In genomic region chr1:67097305-67097704, GRCh38 we compare ENCODE assay signal across 32 cellular contexts. TPM values are rescaled to one million over a fixed set of nuclear protein-coding genes. Genes with fewer than 3 reads are reported as not detected.
A peak's percentile ranks its signal among the peaks of the same experiment; 100 is the strongest.
DNase-seq lines count a peak whose midpoint lies in the region; ATAC-seq, FAIRE-seq and TF ChIP-seq lines count a peak whose summit lies in the region.
"Had no signal": no experiment of that assay in that cellular context is flagged by ENCODE, and none has a peak within 500 bp of the region (broad histone marks: within the 10 kb centered on the region; RNA-seq: fewer than 3 reads in every experiment).

No MANE protein-coding gene starts in this region.

- H3K79me1 ChIP-seq in mesenchymal stem cell (replicated peaks; ENCODE audit: low read length, poor library complexity, severe bottlenecking), result no peaks in the 10 kb centered on the region

- no peak overlapping the region for H3K9ac ChIP-seq in HepG2 (ENCODE audit: insufficient read depth, low read depth, low read length)
- no peak overlapping the region for H3K9ac ChIP-seq in K562 (ENCODE audit: insufficient read depth in 1 of 2, low read depth in 2 of 2, low read length in 2 of 2)
- H3K9ac ChIP-seq in mesenchymal stem cell (ENCODE audit: low read length), result no peak overlapping the region
- H3K9ac ChIP-seq: parathyroid adenoma had no signal

- TF ChIP-seq POLR2A in HepG2 (IDR thresholded peaks at IDR 0.05; ENCODE audit: insufficient read depth in 1 of 2, low read depth in 2 of 2, low read length in 2 of 2), result no peak
- TF ChIP-seq POLR2A in right lobe of liver (IDR thresholded peaks at IDR 0.05), result no peak
- no peak for TF ChIP-seq POLR2A in K562 (conservative IDR thresholded peaks at IDR 0.05)
- no peak for TF ChIP-seq POLR2A in lower leg skin (IDR thresholded peaks at IDR 0.05)

- no peak overlapping the region for H2BK5ac ChIP-seq in mesenchymal stem cell (ENCODE audit: low read depth, low read length, poor library complexity, severe bottlenecking)

- no peak overlapping the region for H2AFZ ChIP-seq in HepG2 (ENCODE audit: low read length)
- peak overlapping the region; percentile 42 for H2AFZ ChIP-seq in K562 (ENCODE audit: low read depth, low read length)
- peak overlapping the region; percentile 42 for H2AFZ ChIP-seq in mesenchymal stem cell (ENCODE audit: low read depth, low read length)
- H2AFZ ChIP-seq: parathyroid adenoma had no signal

- ATAC-seq in HepG2, result no peak
- no peak for ATAC-seq in right lobe of liver
- no peak for ATAC-seq in K562
- ATAC-seq: left colon; natural killer cell; stimulated activated naive CD8-positive, alpha-beta T cell treated with anti-CD3 and anti-CD28 coated beads, Interleukin-15, amount 100 ng/mL, for 72 hours had no signal

- FAIRE-seq in HepG2 (lab: Jason Lieb, UNC) (no peak), K562 (lab: Jason Lieb, UNC) (no peak)
- FAIRE-seq: astrocyte, endothelial cell of umbilical vein, GM18507 had no signal

- no peak overlapping the region for H2AK5ac ChIP-seq in mesenchymal stem cell (ENCODE audit: low read length, severe bottlenecking)

- DNase-seq in HepG2 (ENCODE audit: low spot score), result peak; percentile 13
- no peak for DNase-seq in right lobe of liver
- no peak for DNase-seq in K562 (ENCODE audit: extremely low read depth in 1 of 4, low spot score in 3 of 4)
- DNase-seq in mesenchymal stem cell, result no peak
- no peak for DNase-seq in lower leg skin (ENCODE audit: low spot score in 2 of 2)
- DNase-seq in tibial artery, result no peak
- no peak for DNase-seq in NOMO-1 treated with dmso at 0.1 percent for 144 hours (lab: John Stamatoyannopoulos, UW; ENCODE audit: unreplicated experiment)
- DNase-seq in SIG-M5 (lab: John Stamatoyannopoulos, UW), result no peak
- DNase-seq: activated B cell treated with CpG ODN at 0.5 μM for 24 hours; activated CD4-positive, alpha-beta memory T cell treated with anti-CD3 and anti-CD28 coated beads for 36 hours; activated CD8-positive, alpha-beta memory T cell treated with anti-CD3 and anti-CD28 coated beads, Interleukin-2, amount 50 U/mL, for 48 hours; AML-193; CD4-positive, alpha-beta memory T cell; GF-D8; glutamatergic neuron; Karpas-422; left colon; natural killer cell; NCI-H1694; NCI-H69; spleen; stimulated activated naive CD8-positive, alpha-beta T cell treated with anti-CD3 and anti-CD28 coated beads, Interleukin-15, amount 100 ng/mL, for 72 hours; T-helper 9 cell had no signal

- no peak for TF ChIP-seq EP300 in HepG2 (IDR thresholded peaks at IDR 0.05; ENCODE audit: low read depth in 2 of 2, low read length in 2 of 2)
- no peak for TF ChIP-seq EP300 in HepG2 (CRISPR knock-in tag; IDR thresholded peaks at IDR 0.05; ENCODE audit: borderline replicate concordance)
- no peak for TF ChIP-seq EP300 in K562 (IDR thresholded peaks at IDR 0.05; ENCODE audit: low read length)

- H3K4me2 ChIP-seq in HepG2 (ENCODE audit: low read depth, low read length) (no peak overlapping the region), K562 (ENCODE audit: insufficient read depth, low read length) (no peak overlapping the region), mesenchymal stem cell (ENCODE audit: low read length, poor library complexity, severe bottlenecking) (no peak overlapping the region)

- no peak overlapping the region for H4K91ac ChIP-seq in mesenchymal stem cell (ENCODE audit: low read length)

- H3K4me3 ChIP-seq in HepG2 (replicated peaks in 1 of 3; ENCODE audit: insufficient read depth in 1 of 3, low read depth in 2 of 3, low read length in 3 of 3) (no peak overlapping the region), right lobe of liver (no peak overlapping the region), K562 (no peak overlapping the region), mesenchymal stem cell (ENCODE audit: insufficient read depth in 1 of 2, low read depth in 1 of 2, low read length in 2 of 2) (no peak overlapping the region), lower leg skin (ENCODE audit: low read depth, poor library complexity, severe bottlenecking) (no peak overlapping the region), tibial artery (no peak overlapping the region)
- H3K4me3 ChIP-seq: right atrium auricular region, spleen, tibial nerve had no signal

- no peak overlapping the region for H4K8ac ChIP-seq in mesenchymal stem cell (ENCODE audit: low read length)

- H2BK15ac ChIP-seq in mesenchymal stem cell (ENCODE audit: low read depth, poor library complexity, severe bottlenecking), result no peak overlapping the region

- H3K4me1 ChIP-seq in HepG2 (ENCODE audit: insufficient read depth, low read length), result no peaks in the 10 kb centered on the region
- no peaks in the 10 kb centered on the region for H3K4me1 ChIP-seq in right lobe of liver
- peaks cover 0 to 12% of the 10 kb centered on the region in 2 experiments; a peak in 2 of 5 replicates for H3K4me1 ChIP-seq in K562 (replicated peaks in 1 of 2; ENCODE audit: control insufficient read depth in 2 of 2, insufficient read depth in 2 of 2, low read length in 2 of 2)
- H3K4me1 ChIP-seq in mesenchymal stem cell (ENCODE audit: control insufficient read depth, insufficient read depth, low read depth, low read length), result peaks cover 3% of the 10 kb centered on the region
- peaks cover 0 to 13% (median 3%) of the 10 kb centered on the region in 4 donors for H3K4me1 ChIP-seq in tibial artery
- H3K4me1 ChIP-seq: parathyroid adenoma, right atrium auricular region, spleen, tibial nerve had no signal

- H3K23ac ChIP-seq in mesenchymal stem cell (ENCODE audit: low read length in 2 of 2), result no peak overlapping the region

- POLR2A ChIA-PET in HepG2 (lab: Yijun Ruan, JAX) (no interaction called here), K562 (lab: Yijun Ruan, JAX) (no interaction called here)

- H2BK12ac ChIP-seq in mesenchymal stem cell (ENCODE audit: low read length in 2 of 2), result no peak overlapping the region

- no TSS peak for BruUV-seq in HepG2 (replicated peaks; lab: Mats Ljungman, UMichigan)
- BruUV-seq in K562 (replicated peaks; lab: Mats Ljungman, UMichigan), result no TSS peak

- H3K4ac ChIP-seq in mesenchymal stem cell (ENCODE audit: low read depth in 1 of 2, low read length in 2 of 2), result no peak overlapping the region

- TF ChIP-seq CTCF in HepG2 (CRISPR knock-in tag; IDR thresholded peaks at IDR 0.05) (no peak), right lobe of liver (IDR thresholded peaks at IDR 0.05) (no peak), K562 (IDR thresholded peaks at IDR 0.05 in 2 of 3, conservative IDR thresholded peaks at IDR 0.05 in 1 of 3; ENCODE audit: insufficient read depth in 2 of 3, low read depth in 1 of 3, low read length in 3 of 3) (no peak), lower leg skin (IDR thresholded peaks at IDR 0.05) (no peak), tibial artery (IDR thresholded peaks at IDR 0.05) (no peak)

- in situ Hi-C loops in HepG2 (cut with HindIII; ENCODE audit: extremely low pct_ligation_motif_present, low pct_unique_long_range_greater_than_20kb), result no loop called here
- in situ Hi-C loops in K562 (cut with MboI), result no loop called here

- H3K9me1 ChIP-seq in K562 (ENCODE audit: control insufficient read depth, insufficient read depth, low read length), result no peaks in the 10 kb centered on the region

- H3K27me3 ChIP-seq in HepG2 (ENCODE audit: control insufficient read depth in 1 of 2, insufficient read depth in 2 of 2, low read length in 2 of 2), result no peaks in the 10 kb centered on the region
- H3K27me3 ChIP-seq in right lobe of liver, result no peaks in the 10 kb centered on the region
- H3K27me3 ChIP-seq in K562 (ENCODE audit: control insufficient read depth in 2 of 2, insufficient read depth in 2 of 2, low read length in 2 of 2), result no peaks in the 10 kb centered on the region
- no peaks in the 10 kb centered on the region for H3K27me3 ChIP-seq in mesenchymal stem cell (ENCODE audit: control insufficient read depth in 1 of 2, insufficient read depth in 1 of 2, low read length in 2 of 2)
- no peaks in the 10 kb centered on the region for H3K27me3 ChIP-seq in tibial artery
- H3K27me3 ChIP-seq: right atrium auricular region, tibial nerve had no signal

- no peak overlapping the region for H3K14ac ChIP-seq in mesenchymal stem cell (ENCODE audit: low read length in 2 of 2)

- H3K79me2 ChIP-seq in HepG2 (ENCODE audit: insufficient read depth, low read length), result no peaks in the 10 kb centered on the region
- H3K79me2 ChIP-seq in K562 (ENCODE audit: control insufficient read depth, insufficient read depth, low read length), result no peaks in the 10 kb centered on the region
- H3K79me2 ChIP-seq: parathyroid adenoma had no signal

- H4K20me1 ChIP-seq in HepG2 (ENCODE audit: insufficient read depth, low read length), result no peaks in the 10 kb centered on the region
- no peaks in the 10 kb centered on the region for H4K20me1 ChIP-seq in K562 (replicated peaks; ENCODE audit: control insufficient read depth, insufficient read depth, low read length)

- H3K18ac ChIP-seq in mesenchymal stem cell (ENCODE audit: low read depth in 1 of 2, low read length in 2 of 2), result no peak overlapping the region

- CTCF ChIA-PET in HepG2 (lab: Yijun Ruan, JAX; ENCODE audit: low intra/inter-chr PET ratio, low total read pairs) (no interaction called here), K562 (lab: Yijun Ruan, JAX; ENCODE audit: low intra/inter-chr PET ratio) (no interaction called here)

- H3K36me3 ChIP-seq in HepG2 (replicated peaks in 1 of 2; ENCODE audit: control insufficient read depth in 1 of 2, insufficient read depth in 2 of 2, low read length in 2 of 2) (no peaks in the 10 kb centered on the region), right lobe of liver (no peaks in the 10 kb centered on the region), K562 (ENCODE audit: control insufficient read depth, insufficient read depth, low read length) (no peaks in the 10 kb centered on the region), mesenchymal stem cell (ENCODE audit: control insufficient read depth in 1 of 2, insufficient read depth in 2 of 2, low read depth in 1 of 2, low read length in 2 of 2) (no peaks in the 10 kb centered on the region), tibial artery (no peaks in the 10 kb centered on the region)
- H3K36me3 ChIP-seq: right atrium auricular region, spleen, tibial nerve had no signal

- intact Hi-C loops in HepG2 (cut with micrococcal nuclease; ENCODE audit: unreplicated experiment), result no loop called here
- intact Hi-C loops in right lobe of liver (cut with DNase I), result no loop called here
- intact Hi-C loops in K562 (cut with micrococcal nuclease), result no loop called here
- intact Hi-C loops in lower leg skin (cut with DNase I; ENCODE audit: low total_unique reads), result no loop called here
- intact Hi-C loops in tibial artery (cut with DNase I; ENCODE audit: low total_unique reads), result no loop called here

- H2BK120ac ChIP-seq in mesenchymal stem cell (ENCODE audit: low read depth, low read length), result no peak overlapping the region

- H3K9me3 ChIP-seq in HepG2 (ENCODE audit: low read length) (no peaks in the 10 kb centered on the region), right lobe of liver (peaks cover 0 to 3% (median 0%) of the 10 kb centered on the region in 4 donors), K562 (replicated peaks; ENCODE audit: control insufficient read depth, insufficient read depth, low read depth, low read length) (no peaks in the 10 kb centered on the region), mesenchymal stem cell (ENCODE audit: control insufficient read depth, low read length) (no peaks in the 10 kb centered on the region), tibial artery (no peaks in the 10 kb centered on the region)
- H3K9me3 ChIP-seq: right atrium auricular region, spleen, tibial nerve had no signal

- no peak for TF ChIP-seq RAD21 in HepG2 (CRISPR knock-in tag; IDR thresholded peaks at IDR 0.05)
- TF ChIP-seq RAD21 in K562 (CRISPR knock-in tag; conservative IDR thresholded peaks at IDR 0.05 in 1 of 2, IDR thresholded peaks at IDR 0.05 in 1 of 2), result no peak

- no peak overlapping the region for H3K27ac ChIP-seq in HepG2 (ENCODE audit: extremely low read length, insufficient read depth, low read length)
- no peak overlapping the region for H3K27ac ChIP-seq in right lobe of liver
- no peak overlapping the region for H3K27ac ChIP-seq in K562 (ENCODE audit: extremely low read depth, low read depth, low read length)
- no peak overlapping the region for H3K27ac ChIP-seq in mesenchymal stem cell (ENCODE audit: low read length, poor library complexity, severe bottlenecking)
- H3K27ac ChIP-seq in tibial artery, result no peak overlapping the region
- H3K27ac ChIP-seq: parathyroid adenoma, right atrium auricular region, RWPE1, spleen, tibial nerve had no signal

RNA-seq across cellular contexts. Expression of gene C1orf141, which starts 37.5 kb away (rescaled TPM):
- total RNA-seq in HepG2 (2016; rRNA removed; fragmentation: Illumina TruSeq; extraction: Trizol) (not detected in 2 replicates), right lobe of liver (not detected), K562 (2014; rRNA removed) (not detected in 2 replicates), K562 (2014; rRNA removed; fragmentation: Illumina TruSeq; extraction: Trizol) (not detected in 2 replicates), K562 (2015; rRNA removed; fragmentation: Illumina TruSeq; extraction: Trizol) (not detected in 2 replicates), K562 (2021) (0.18 TPM in 1 of 2 replicates, not detected in the other), lower leg skin (not detected)
- total RNA-seq in HepG2 (2016; cell fraction: cytosol; rRNA removed; fragmentation: Illumina TruSeq; extraction: Trizol; ENCODE audit: low read depth), result not detected in 2 replicates
- not detected in 2 replicates for total RNA-seq in HepG2 (2016; cell fraction: insoluble cytoplasmic fraction; rRNA removed; fragmentation: Illumina TruSeq; extraction: Trizol)
- not detected in 2 replicates for total RNA-seq in HepG2 (2016; cell fraction: membrane; rRNA removed; fragmentation: Illumina TruSeq; extraction: Trizol)
- not detected in 2 replicates for total RNA-seq in HepG2 (2016; cell fraction: nucleus; rRNA removed; fragmentation: Illumina TruSeq; extraction: Trizol)
- polyA plus RNA-seq in HepG2 (2011; rRNA removed) (not detected in 2 replicates), K562 (2011; rRNA removed) (not detected in 2 replicates), K562 (2014; fragmentation: Illumina TruSeq; extraction: Trizol) (not detected in 2 replicates), K562 (2014; fragmentation: Nextera tagmentation; extraction: Ambion mirVana) (not detected), K562 (2014; rRNA removed) (not detected in 2 replicates)
- not detected in 2 replicates for polyA plus RNA-seq in HepG2 (2011; cell fraction: cytosol; rRNA removed)
- not detected in 2 replicates for polyA plus RNA-seq in HepG2 (2011; cell fraction: nucleus; rRNA removed)
- polyA plus RNA-seq in HepG2 (2012), result not detected in 2 replicates
- polyA plus RNA-seq in HepG2 (2016; cell fraction: cytosol; fragmentation: Illumina TruSeq; extraction: Trizol; ENCODE audit: low read depth), result not detected in 2 replicates
- not detected in 2 replicates for polyA plus RNA-seq in HepG2 (2016; cell fraction: insoluble cytoplasmic fraction; fragmentation: Illumina TruSeq; extraction: Trizol; ENCODE audit: low read depth)
- not detected in 2 replicates for polyA plus RNA-seq in HepG2 (2016; cell fraction: membrane; fragmentation: Illumina TruSeq; extraction: Trizol; ENCODE audit: low read depth)
- polyA plus RNA-seq in HepG2 (2016; cell fraction: nucleus; fragmentation: Illumina TruSeq; extraction: Trizol; ENCODE audit: insufficient read depth, low read depth), result not detected in 2 replicates
- polyA minus RNA-seq in HepG2 (2011; rRNA and poly(A)+ RNA removed; ENCODE audit: low replicate concordance), result not detected in 2 replicates
- polyA minus RNA-seq in HepG2 (2011; cell fraction: cytosol; rRNA and poly(A)+ RNA removed), result not detected in 2 replicates
- not detected in 2 replicates for polyA minus RNA-seq in HepG2 (2011; cell fraction: nucleus; rRNA and poly(A)+ RNA removed)
- total RNA-seq in K562 (2011; cell fraction: chromatin; rRNA removed; ENCODE audit: low replicate concordance), result not detected in 2 replicates
- not detected in 2 replicates for total RNA-seq in K562 (2011; cell fraction: nucleolus; rRNA removed)
- not detected in 2 replicates for total RNA-seq in K562 (2011; cell fraction: nucleoplasm; rRNA removed)
- polyA plus RNA-seq in K562 (2011; cell fraction: cytosol; rRNA removed), result not detected in 2 replicates
- polyA plus RNA-seq in K562 (2011; cell fraction: nucleus; rRNA removed), result not detected in 2 replicates
- polyA plus RNA-seq in K562 (2012), result not detected in 2 replicates
- polyA minus RNA-seq in K562 (2011; rRNA and poly(A)+ RNA removed), result not detected in 2 replicates
- polyA minus RNA-seq in K562 (2011; cell fraction: cytosol; rRNA and poly(A)+ RNA removed), result not detected in 2 replicates
- not detected in 2 replicates for polyA minus RNA-seq in K562 (2011; cell fraction: nucleus; rRNA and poly(A)+ RNA removed)
- not detected for polyA plus RNA-seq in mesenchymal stem cell (2013, experiment 1 of 2)
- not detected for polyA plus RNA-seq in mesenchymal stem cell (2013, experiment 2 of 2)
- total RNA-seq: A172; activated B cell treated with CpG ODN at 0.5 μM for 24 hours; astrocyte; CD4-positive, alpha-beta memory T cell; dermis microvascular lymphatic vessel endothelial cell; endothelial cell of umbilical vein; left colon; natural killer cell; right atrium auricular region; spleen; tibial nerve had no signal
- polyA plus RNA-seq: CD4-positive, alpha-beta memory T cell; endothelial cell of umbilical vein; spleen had no signal

RNA-seq across cellular contexts. Expression of gene SLC35D1, which starts 43.4 kb away (rescaled TPM):
- total RNA-seq in HepG2 (2016; rRNA removed; fragmentation: Illumina TruSeq; extraction: Trizol), result 30.6 and 41.5 TPM in 2 replicates
- total RNA-seq in HepG2 (2016; cell fraction: cytosol; rRNA removed; fragmentation: Illumina TruSeq; extraction: Trizol; ENCODE audit: low read depth), result 2.9 and 3.0 TPM in 2 replicates
- total RNA-seq in HepG2 (2016; cell fraction: insoluble cytoplasmic fraction; rRNA removed; fragmentation: Illumina TruSeq; extraction: Trizol), result 29.9 and 41.4 TPM in 2 replicates
- total RNA-seq in HepG2 (2016; cell fraction: membrane; rRNA removed; fragmentation: Illumina TruSeq; extraction: Trizol), result 13.4 and 16.1 TPM in 2 replicates
- total RNA-seq in HepG2 (2016; cell fraction: nucleus; rRNA removed; fragmentation: Illumina TruSeq; extraction: Trizol), result 48.7 and 57.0 TPM in 2 replicates
- 10.1 and 12.4 TPM in 2 replicates for polyA plus RNA-seq in HepG2 (2011; rRNA removed)
- 7.3 and 12.6 TPM in 2 replicates for polyA plus RNA-seq in HepG2 (2011; cell fraction: cytosol; rRNA removed)
- polyA plus RNA-seq in HepG2 (2011; cell fraction: nucleus; rRNA removed), result 8.6 and 11.3 TPM in 2 replicates
- 9.1 and 11.5 TPM in 2 replicates for polyA plus RNA-seq in HepG2 (2012)
- 1.6 and 1.7 TPM in 2 replicates for polyA plus RNA-seq in HepG2 (2016; cell fraction: cytosol; fragmentation: Illumina TruSeq; extraction: Trizol; ENCODE audit: low read depth)
- polyA plus RNA-seq in HepG2 (2016; cell fraction: insoluble cytoplasmic fraction; fragmentation: Illumina TruSeq; extraction: Trizol; ENCODE audit: low read depth), result 18.8 and 18.9 TPM in 2 replicates
- polyA plus RNA-seq in HepG2 (2016; cell fraction: membrane; fragmentation: Illumina TruSeq; extraction: Trizol; ENCODE audit: low read depth), result 5.4 and 5.9 TPM in 2 replicates
- polyA plus RNA-seq in HepG2 (2016; cell fraction: nucleus; fragmentation: Illumina TruSeq; extraction: Trizol; ENCODE audit: insufficient read depth, low read depth), result 33.7 and 34.0 TPM in 2 replicates
- 13.8 and 25.4 TPM in 2 replicates for polyA minus RNA-seq in HepG2 (2011; rRNA and poly(A)+ RNA removed; ENCODE audit: low replicate concordance)
- polyA minus RNA-seq in HepG2 (2011; cell fraction: cytosol; rRNA and poly(A)+ RNA removed), result 16.4 and 16.8 TPM in 2 replicates
- 35.3 and 36.4 TPM in 2 replicates for polyA minus RNA-seq in HepG2 (2011; cell fraction: nucleus; rRNA and poly(A)+ RNA removed)
- 10 to 100 TPM; 36.9 to 70.7 (median 52.0) TPM for total RNA-seq in right lobe of liver
- 9.7 and 20.5 TPM in 2 replicates for total RNA-seq in K562 (2011; cell fraction: chromatin; rRNA removed; ENCODE audit: low replicate concordance)
- 8.0 and 10.0 TPM in 2 replicates for total RNA-seq in K562 (2011; cell fraction: nucleolus; rRNA removed)
- total RNA-seq in K562 (2011; cell fraction: nucleoplasm; rRNA removed), result 18.1 and 27.9 TPM in 2 replicates
- 5.2 and 5.3 TPM in 2 replicates for total RNA-seq in K562 (2014; rRNA removed)
- total RNA-seq in K562 (2014; rRNA removed; fragmentation: Illumina TruSeq; extraction: Trizol), result 9.3 and 10.1 TPM in 2 replicates
- 9.5 and 10.4 TPM in 2 replicates for total RNA-seq in K562 (2015; rRNA removed; fragmentation: Illumina TruSeq; extraction: Trizol)
- total RNA-seq in K562 (2021), result 6.5 and 7.1 TPM in 2 replicates
- 6.2 and 6.4 TPM in 2 replicates for polyA plus RNA-seq in K562 (2011; rRNA removed)
- polyA plus RNA-seq in K562 (2011; cell fraction: cytosol; rRNA removed), result 2.3 and 5.1 TPM in 2 replicates
- 7.5 and 11.6 TPM in 2 replicates for polyA plus RNA-seq in K562 (2011; cell fraction: nucleus; rRNA removed)
- 4.5 and 4.7 TPM in 2 replicates for polyA plus RNA-seq in K562 (2012)
- 6.7 and 6.8 TPM in 2 replicates for polyA plus RNA-seq in K562 (2014; fragmentation: Illumina TruSeq; extraction: Trizol)
- polyA plus RNA-seq in K562 (2014; fragmentation: Nextera tagmentation; extraction: Ambion mirVana), result 1 to 10 TPM; 2.3 to 3.4 TPM
- polyA plus RNA-seq in K562 (2014; rRNA removed), result 4.9 and 5.7 TPM in 2 replicates
- 11.2 and 12.1 TPM in 2 replicates for polyA minus RNA-seq in K562 (2011; rRNA and poly(A)+ RNA removed)
- 4.0 and 4.7 TPM in 2 replicates for polyA minus RNA-seq in K562 (2011; cell fraction: cytosol; rRNA and poly(A)+ RNA removed)
- 5.8 and 10.3 TPM in 2 replicates for polyA minus RNA-seq in K562 (2011; cell fraction: nucleus; rRNA and poly(A)+ RNA removed)
- 12.8 TPM for polyA plus RNA-seq in mesenchymal stem cell (2013, experiment 1 of 2)
- polyA plus RNA-seq in mesenchymal stem cell (2013, experiment 2 of 2), result 13.7 TPM
- total RNA-seq in lower leg skin, result 10 to 100 TPM; 11.4 to 13.6 (median 12.5) TPM

Comparison
In these comparisons a context has a peak if more than half of its experiments do, and no peak if none do; other contexts are left out.
1. Of the 241 proteins assayed by ChIP-seq in both HepG2 and K562: peak only in HepG2: THRA; only in K562: none; in both: none; in neither: 240.